In the genomic region with DNA sequence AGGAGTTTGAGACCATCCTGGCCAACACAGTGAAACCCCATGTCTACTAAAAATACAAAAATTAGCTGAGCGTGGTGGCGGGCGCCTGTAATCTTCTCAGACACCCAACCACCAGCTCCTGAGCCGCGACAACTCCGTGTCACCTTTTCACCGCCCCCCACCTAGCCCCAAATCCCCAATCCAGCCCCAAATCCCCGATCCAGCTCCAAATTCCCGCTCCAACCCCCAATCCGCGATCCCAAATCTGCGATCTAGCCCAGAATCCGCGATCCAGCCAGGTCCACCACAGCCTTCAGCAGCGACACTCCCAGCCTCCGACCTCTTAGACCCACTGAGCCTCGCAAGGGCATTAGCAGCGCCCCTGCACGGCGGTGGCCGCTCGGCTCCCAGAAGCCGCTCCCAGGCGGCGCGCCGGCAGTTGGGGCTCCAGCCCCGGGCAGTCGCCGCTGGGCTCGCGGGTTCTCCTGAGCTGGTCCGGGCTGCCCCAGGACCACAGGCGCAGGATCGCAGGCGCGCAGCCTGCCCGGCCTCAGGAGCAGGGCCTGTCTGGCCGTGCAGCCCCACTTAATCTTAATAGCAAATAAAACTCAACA, we compare ENCODE assay signal across 7 cellular contexts.
DNase-seq lines count a peak whose midpoint lies in the region; ATAC-seq and TF ChIP-seq lines count a peak whose summit lies in the region.
"Not testable (repeated sequence)": the region's sequence is repeated elsewhere in the genome, so short reads cannot be mapped to it uniquely, and the experiment has no call there.

No MANE protein-coding gene starts in this region.

- intact Hi-C loops in esophagus muscularis mucosa (cut with DNase I); right cardiac atrium (cut with DNase I); right lobe of liver (cut with DNase I); sigmoid colon (cut with DNase I): not testable (repeated sequence)

- H4K8ac ChIP-seq in mesendoderm (ENCODE audit: low read depth, low read length), result not testable (repeated sequence)

- not testable (repeated sequence) for H3K27ac ChIP-seq in esophagus muscularis mucosa (replicated peaks in 1 of 4); right cardiac atrium (ENCODE audit: low read length); right lobe of liver; mesendoderm (ENCODE audit: low read depth, low read length); sigmoid colon

- H3K27me3 Mint-ChIP-seq in central memory CD8-positive, alpha-beta T cell, result not testable (repeated sequence)

- H2BK5ac ChIP-seq in mesendoderm (ENCODE audit: low read length), result not testable (repeated sequence)

- not testable (repeated sequence) for TF ChIP-seq CTCF in esophagus muscularis mucosa (IDR thresholded peaks at IDR 0.05); right lobe of liver (IDR thresholded peaks at IDR 0.05); sigmoid colon (IDR thresholded peaks at IDR 0.05)

- H3K36me3 Mint-ChIP-seq in central memory CD8-positive, alpha-beta T cell (ENCODE audit: insufficient read depth), result not testable (repeated sequence)

- not testable (repeated sequence) for H2AK5ac ChIP-seq in mesendoderm (ENCODE audit: low read length)

- H3K4me2 ChIP-seq in mesendoderm (ENCODE audit: low read length), result not testable (repeated sequence)

- not testable (repeated sequence) for H3K36me3 ChIP-seq in esophagus muscularis mucosa; right lobe of liver; mesendoderm (ENCODE audit: control insufficient read depth, insufficient read depth, low read length); sigmoid colon

- H3K79me1 ChIP-seq in mesendoderm (ENCODE audit: low read length), result not testable (repeated sequence)

- peak overlapping the region; percentile 42 for H3K27ac Mint-ChIP-seq in central memory CD8-positive, alpha-beta T cell (ENCODE audit: low read depth)

- H3K4me3 Mint-ChIP-seq in central memory CD8-positive, alpha-beta T cell, result not testable (repeated sequence)

- not testable (repeated sequence) for H3K18ac ChIP-seq in mesendoderm (ENCODE audit: low read length)

- not testable (repeated sequence) for H3K4me1 Mint-ChIP-seq in central memory CD8-positive, alpha-beta T cell

- WGBS in esophagus muscularis mucosa, result 68% methylated on average over 14 of the region's 39 CpGs
- 77% methylated on average over 38 of the region's 39 CpGs for WGBS in right cardiac atrium
- WGBS in right lobe of liver (ENCODE audit: insufficient coverage, low coverage, low lambda C conversion rate, missing lambda C conversion rate), result 71% methylated on average over 38 of the region's 39 CpGs
- WGBS in mesendoderm (ENCODE audit: extremely low coverage, insufficient coverage, low lambda C conversion rate), result no CpG with 5 or more reads among the region's 39 CpGs
- 80 to 90% methylated on average over 38 of the region's 39 CpGs for WGBS in sigmoid colon, 2 donors

- H3K56ac ChIP-seq in mesendoderm (ENCODE audit: low read length), result not testable (repeated sequence)

- DNase-seq in D341Med (ENCODE audit: low spot score), result peak; percentile 14
- DNase-seq in central memory CD8-positive, alpha-beta T cell (ENCODE audit: low spot score in 2 of 2); mesendoderm: not testable (repeated sequence)
- peak; percentile 92 for DNase-seq in esophagus muscularis mucosa (ENCODE audit: extremely low spot score)
- peak in 2 of 3 donors; percentile 28 to 49 for DNase-seq in right cardiac atrium
- DNase-seq in right lobe of liver, result peak in 2 of 3 donors; percentile 47 to 55
- peak; percentile 68 for DNase-seq in sigmoid colon

- not testable (repeated sequence) for H4K5ac ChIP-seq in mesendoderm (ENCODE audit: low read length)

- H2BK15ac ChIP-seq in mesendoderm (replicated peaks; ENCODE audit: low read depth), result not testable (repeated sequence)

- H3K27me3 ChIP-seq in esophagus muscularis mucosa, result peaks cover 0 to 23% (median 0%) of the 10 kb centered on the region in 4 donors
- not testable (repeated sequence) for H3K27me3 ChIP-seq in right cardiac atrium (ENCODE audit: control insufficient read depth, insufficient read depth); right lobe of liver; mesendoderm (ENCODE audit: insufficient read depth, low read length, poor library complexity); sigmoid colon

- ATAC-seq in central memory CD8-positive, alpha-beta T cell (replicated peaks; ENCODE audit: extremely low read depth, poor library complexity, severe bottlenecking); right cardiac atrium; right lobe of liver: not testable (repeated sequence)

- H3K4ac ChIP-seq in mesendoderm (ENCODE audit: low read depth, low read length), result not testable (repeated sequence)

- not testable (repeated sequence) for TF ChIP-seq EP300 in esophagus muscularis mucosa (IDR thresholded peaks at IDR 0.05); sigmoid colon (IDR thresholded peaks at IDR 0.05)

- peaks cover 0 to 37% (median 28%) of the 10 kb centered on the region in 4 donors for H3K9me3 ChIP-seq in esophagus muscularis mucosa
- H3K9me3 ChIP-seq in right cardiac atrium (ENCODE audit: control insufficient read depth, low read length); right lobe of liver: not testable (repeated sequence)
- peaks cover 0 to 48% (median 6%) of the 10 kb centered on the region in 4 donors for H3K9me3 ChIP-seq in sigmoid colon

- H3K23ac ChIP-seq in mesendoderm (ENCODE audit: low read length), result not testable (repeated sequence)

- H3K4me3 ChIP-seq in esophagus muscularis mucosa; right cardiac atrium (ENCODE audit: low read length); right lobe of liver; sigmoid colon: not testable (repeated sequence)
- H3K4me3 ChIP-seq in mesendoderm (ENCODE audit: low read length), result peak overlapping the region; percentile 18

- TF ChIP-seq POLR2A in esophagus muscularis mucosa (IDR thresholded peaks at IDR 0.05; ENCODE audit: low read depth); right lobe of liver (IDR thresholded peaks at IDR 0.05); sigmoid colon (IDR thresholded peaks at IDR 0.05): not testable (repeated sequence)

- H2BK120ac ChIP-seq in mesendoderm (ENCODE audit: low read depth, low read length), result not testable (repeated sequence)

- peaks cover 27% of the 10 kb centered on the region for H3K9me3 Mint-ChIP-seq in central memory CD8-positive, alpha-beta T cell

- H3K79me2 ChIP-seq in mesendoderm (ENCODE audit: control insufficient read depth, insufficient read depth, low read length), result not testable (repeated sequence)

- not testable (repeated sequence) for H3K4me1 ChIP-seq in esophagus muscularis mucosa; right cardiac atrium (ENCODE audit: control insufficient read depth, insufficient read depth, low read length); right lobe of liver; mesendoderm (ENCODE audit: control insufficient read depth, low read depth, low read length); sigmoid colon

- H3K9ac ChIP-seq in mesendoderm (ENCODE audit: low read length), result not testable (repeated sequence)
